1 cellular context compared by ENCODE assay signal in genomic region chr15:84983711-84984110, GRCh38.
TF ChIP-seq lines count a peak whose summit lies in the region.

No MANE protein-coding gene starts in this region.

TF ChIP-seq in HCT116, 20 proteins besides CTCF, POLR2A, EP300 and RAD21 (continued from another document):
- TF ChIP-seq ZBTB33 (IDR thresholded peaks at IDR 0.05; ENCODE audit: extremely low read depth, insufficient replicate concordance, low read length), result no peak
- no peak for TF ChIP-seq CBX3 (IDR thresholded peaks at IDR 0.05; ENCODE audit: low read depth)
